In the genomic region with DNA sequence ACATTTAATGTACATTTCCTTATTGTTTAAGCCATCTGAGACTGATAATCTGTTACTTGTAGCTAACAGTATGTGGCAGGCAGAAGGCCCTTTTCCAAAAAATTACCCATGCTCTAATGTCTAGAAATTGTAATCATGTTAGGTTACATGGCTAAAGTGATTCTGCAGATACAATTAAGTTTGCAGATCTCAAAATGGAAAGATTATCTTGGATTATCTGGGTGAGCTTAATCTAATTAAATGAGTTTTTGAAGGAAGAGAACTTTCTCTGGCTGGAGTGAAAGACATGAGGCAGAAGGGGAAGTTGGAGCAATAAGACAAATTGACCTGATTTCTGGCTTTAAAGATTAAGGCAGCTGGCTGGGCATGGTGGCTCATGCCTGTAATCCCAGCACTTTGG, we compare ENCODE assay signal across 13 cellular contexts.
A peak's percentile ranks its signal among the peaks of the same experiment; 100 is the strongest.
DNase-seq lines count a peak whose midpoint lies in the region; ATAC-seq and TF ChIP-seq lines count a peak whose summit lies in the region.
"Had no signal": no experiment of that assay in that cellular context is flagged by ENCODE, and none has a peak within 500 bp of the region (broad histone marks: within the 10 kb centered on the region; RNA-seq: fewer than 3 reads in every experiment).

No MANE protein-coding gene starts in this region.

- peak overlapping the region; percentile 95 for H3K27ac Mint-ChIP-seq in HFFc6
- H3K27ac Mint-ChIP-seq: endodermal cell had no signal

- no peak overlapping the region for H2AFZ ChIP-seq in OCI-LY3 (ENCODE audit: low read depth, low read length)

- peaks cover 34% of the 10 kb centered on the region for H3K4me1 ChIP-seq in OCI-LY3 (ENCODE audit: low read length)
- H3K4me1 ChIP-seq in ascending aorta, result peaks cover 0 to 7% of the 10 kb centered on the region in 2 donors

- H4K20me1 ChIP-seq in OCI-LY3 (ENCODE audit: insufficient read depth, low read length), result 0 out of 2 replicates have a peak, but pooled peaks cover 4% of the 10 kb centered on the region

- intact Hi-C loops in ascending aorta (cut with DNase I), result loop anchor here (2.0 to 10.0 kb wide), 2 partner anchors 77 to 117 kb away; partner anchors contain the start of genes MBD2 and POLI

- H3K4me2 ChIP-seq in OCI-LY3 (ENCODE audit: low read length), result peak overlapping the region; percentile 1; the same call in 1 of the 2 replicates

- no peak for ATAC-seq in HG03280 (IDR thresholded peaks at IDR 0.05; ENCODE audit: unreplicated experiment)

- no peaks in the 10 kb centered on the region for H3K9me3 ChIP-seq in OCI-LY3 (ENCODE audit: insufficient read depth, low read length)
- H3K9me3 ChIP-seq in ascending aorta, result peaks cover 0 to 4% of the 10 kb centered on the region in 2 donors

- H3K4me3 Mint-ChIP-seq in HFFc6, result peak overlapping the region; percentile 74
- H3K4me3 Mint-ChIP-seq: endodermal cell had no signal

- TF ChIP-seq CTCF in HFFc6 (IDR thresholded peaks at IDR 0.05) (no peak), OCI-LY3 (IDR thresholded peaks at IDR 0.05; ENCODE audit: low read depth, low read length) (no peak), ascending aorta (IDR thresholded peaks at IDR 0.05) (no peak)

- H3K79me2 ChIP-seq in OCI-LY3 (ENCODE audit: low read length), result no peaks in the 10 kb centered on the region

- H3K27ac ChIP-seq in OCI-LY3 (ENCODE audit: low read length) (peak overlapping the region; percentile 1; the same call in 1 of the 2 replicates), ascending aorta (peak overlapping the region; percentile 69 to 70), skin epidermis (peak overlapping the region in 18 of 21 experiments; percentile 4 to 82 (median 73))
- H3K27ac ChIP-seq: cardiac muscle cell, VCaP had no signal

- no peak overlapping the region for H3K4me3 ChIP-seq in OCI-LY3 (ENCODE audit: low read length)
- no peak overlapping the region for H3K4me3 ChIP-seq in ascending aorta
- no peak overlapping the region for H3K4me3 ChIP-seq in skin epidermis
- H3K4me3 ChIP-seq in H7 (ENCODE audit: insufficient read depth, low read depth, low read length), result no peak overlapping the region
- H3K4me3 ChIP-seq: cardiac muscle cell had no signal

- H3K27me3 ChIP-seq in OCI-LY3 (ENCODE audit: low read depth, low read length) (no peaks in the 10 kb centered on the region), ascending aorta (no peaks in the 10 kb centered on the region), H7 (ENCODE audit: control insufficient read depth, insufficient read depth, low read length) (no peaks in the 10 kb centered on the region; the same call in 1 of the 2 replicates)
- H3K27me3 ChIP-seq: cardiac muscle cell had no signal

- peaks cover 1% of the 10 kb centered on the region; the same call in 1 of the 2 replicates for H3K27me3 Mint-ChIP-seq in HFFc6 (ENCODE audit: insufficient read depth)

- H3K36me3 ChIP-seq in OCI-LY3 (replicated peaks; ENCODE audit: low read depth, low read length) (peaks cover 36% of the 10 kb centered on the region), ascending aorta (peaks cover 0 to 9% of the 10 kb centered on the region in 2 donors), H7 (replicated peaks; ENCODE audit: control insufficient read depth, insufficient read depth, low read length) (no peaks in the 10 kb centered on the region)
- H3K36me3 ChIP-seq: cardiac muscle cell had no signal

- peaks cover 51% of the 10 kb centered on the region for H3K4me1 Mint-ChIP-seq in HFFc6 (ENCODE audit: low read depth)

- H3K9ac ChIP-seq in OCI-LY3 (ENCODE audit: low read length), result no peak overlapping the region

- peaks cover 39% of the 10 kb centered on the region for H3K36me3 Mint-ChIP-seq in HFFc6 (ENCODE audit: low read depth)

- H3K9me3 Mint-ChIP-seq in HFFc6, result peaks cover 10% of the 10 kb centered on the region

- DNase-seq in HFFc6 (no peak), ascending aorta (ENCODE audit: low spot score in 2 of 2) (no peak), H7 (no peak), AG08396 (ENCODE audit: low spot score) (no peak)
- DNase-seq: activated T-cell treated with anti-CD3 and anti-CD28 coated beads, Interleukin-2, amount 50 U/mL, for 1 hour; endodermal cell; NCI-H146; NCI-H510A had no signal

Comparison
In these comparisons a context has a peak if more than half of its experiments do, and no peak if none do; other contexts are left out.
1. H3K27ac ChIP-seq: peak in every context shown above with its lines; median percentile 73 in skin epidermis; 70 in ascending aorta; 1 in OCI-LY3.